In the genomic region with DNA sequence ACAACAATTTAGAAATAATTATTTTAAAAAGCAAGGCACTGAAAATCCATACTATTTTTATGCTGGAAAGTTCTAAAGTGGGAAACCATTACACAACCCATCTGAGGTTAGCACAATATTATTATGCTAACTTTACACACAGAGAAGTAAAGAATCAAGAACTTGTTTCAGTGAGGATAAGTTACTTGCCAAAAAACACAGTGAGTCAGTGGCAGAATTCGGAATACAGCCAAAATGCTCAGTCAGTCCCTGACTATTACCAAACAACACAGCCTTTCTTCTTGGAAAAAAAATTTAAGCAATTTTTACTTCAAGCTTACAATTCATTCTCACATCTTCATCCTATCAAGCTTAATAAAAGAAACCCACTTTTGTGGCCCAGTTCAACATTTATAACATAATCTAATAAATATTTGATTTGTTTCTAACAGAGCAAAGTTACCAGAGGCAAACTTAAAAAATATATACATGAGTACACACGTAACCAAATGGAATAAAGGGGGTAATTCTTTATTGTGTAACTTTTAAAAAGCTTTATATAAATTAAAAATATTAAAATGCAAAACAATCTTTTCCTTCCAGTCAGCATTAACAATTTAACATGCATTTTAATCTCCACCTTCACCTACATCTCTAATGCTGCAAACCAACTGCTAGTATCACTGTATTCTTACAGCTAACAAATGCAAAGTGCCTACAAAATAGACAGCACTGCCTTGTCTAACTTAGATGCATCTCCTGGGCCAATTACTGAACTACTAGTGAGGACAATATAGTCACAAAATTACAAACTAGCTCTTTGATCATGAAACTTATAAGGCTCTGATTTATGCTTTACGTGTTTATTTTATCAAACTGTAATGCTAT, we compare ENCODE assay signal across 9 cellular contexts. TPM values are rescaled to one million over a fixed set of nuclear protein-coding genes. Genes with fewer than 3 reads are reported as not detected.
DNase-seq lines count a peak whose midpoint lies in the region; ATAC-seq and TF ChIP-seq lines count a peak whose summit lies in the region.
"Had no signal": no experiment of that assay in that cellular context is flagged by ENCODE, and none has a peak within 500 bp of the region (broad histone marks: within the 10 kb centered on the region; RNA-seq: fewer than 3 reads in every experiment).

No MANE protein-coding gene starts in this region.

- H3K9me3 ChIP-seq in PC-9 (ENCODE audit: insufficient read depth, low read depth) = no peaks in the 10 kb centered on the region

- DNase-seq in CD14-positive monocyte (ENCODE audit: low spot score) (peak; percentile 45), PC-9 (peak; percentile 23 to 65), epithelial cell of prostate (ENCODE audit: low read depth, low spot score) (peak; percentile 62), non-pigmented ciliary epithelial cell (ENCODE audit: low read depth) (peak; percentile 88), progenitor cell of endocrine pancreas (ENCODE audit: low spot score, unreplicated experiment) (no peak), NCI-H2196 (lab: John Stamatoyannopoulos, UW; ENCODE audit: unreplicated experiment) (no peak), NCI-H748 treated with DMSO at 0.1 percent for 48 hours (lab: John Stamatoyannopoulos, UW) (no peak)
- DNase-seq: naive B cell had no signal

- intact Hi-C loops in CD14-positive monocyte (cut with micrococcal nuclease) (loop anchor here in 1 of 2 donors (10.0 kb wide), 1 partner anchor 50 kb away; the partner anchor contains the start of gene CCDC88A), PC-9 (cut with micrococcal nuclease; ENCODE audit: unreplicated experiment) (no loop called here)

- no peaks in the 10 kb centered on the region for H3K79me2 ChIP-seq in PC-9 (ENCODE audit: low read depth)

- H3K4me1 Mint-ChIP-seq in CD14-positive monocyte = peaks cover 13% of the 10 kb centered on the region
- no peaks in the 10 kb centered on the region for H3K4me1 Mint-ChIP-seq in progenitor cell of endocrine pancreas (ENCODE audit: low read depth)

- H3K27ac ChIP-seq in PC-9 (no peak overlapping the region), epithelial cell of prostate (no peak overlapping the region)

- H3K36me3 Mint-ChIP-seq in CD14-positive monocyte (peaks cover 27 to 42% of the 10 kb centered on the region in 2 donors), progenitor cell of endocrine pancreas (ENCODE audit: insufficient read depth) (no peaks in the 10 kb centered on the region)
- H3K36me3 Mint-ChIP-seq: naive B cell had no signal

- no TSS peak for BruUV-seq in PC-9 (replicated peaks; lab: Mats Ljungman, UMichigan)

- no peaks in the 10 kb centered on the region for H4K20me1 ChIP-seq in PC-9 (ENCODE audit: insufficient read depth)

- H3K4me2 ChIP-seq in PC-9 = no peak overlapping the region

- CTCF ChIA-PET in PC-9 (lab: Charles Lee) = interaction anchor here (0.8 kb wide), 1 partner anchor 80 kb away, joined by 3 read pairs; no protein-coding TSS in a partner anchor

- H3K4me1 ChIP-seq in PC-9 (replicated peaks; ENCODE audit: insufficient read depth) = peaks cover 6% of the 10 kb centered on the region; the same call in 1 of the 2 replicates

- H3K4me3 Mint-ChIP-seq in CD14-positive monocyte = no peak overlapping the region
- H3K4me3 Mint-ChIP-seq in progenitor cell of endocrine pancreas (ENCODE audit: low read depth) = no peak overlapping the region
- H3K4me3 Mint-ChIP-seq: naive B cell had no signal

- no peaks in the 10 kb centered on the region for H3F3A ChIP-seq in PC-9 (ENCODE audit: insufficient read depth, low read depth)

- no peak overlapping the region for H3K4me3 ChIP-seq in PC-9

- no peaks in the 10 kb centered on the region for H3K9me2 ChIP-seq in PC-9 (ENCODE audit: insufficient read depth)

- H3K27ac Mint-ChIP-seq in CD14-positive monocyte (peak overlapping the region in 5 of 7 donors; percentile 2 to 82 (median 68)), progenitor cell of endocrine pancreas (no peak overlapping the region)
- H3K27ac Mint-ChIP-seq: naive B cell had no signal

- H3K27me3 Mint-ChIP-seq in CD14-positive monocyte (ENCODE audit: low read depth in 3 of 3) = no peaks in the 10 kb centered on the region
- no peaks in the 10 kb centered on the region for H3K27me3 Mint-ChIP-seq in progenitor cell of endocrine pancreas
- H3K27me3 Mint-ChIP-seq: naive B cell had no signal

- POLR2A ChIA-PET in PC-9 (lab: Charles Lee; ENCODE audit: unreplicated experiment) = interaction anchor here (0.6 kb wide), 1 partner anchor 128 kb away, joined by 3 read pairs; no protein-coding TSS in a partner anchor

- ATAC-seq in HG02588 (IDR thresholded peaks at IDR 0.05; ENCODE audit: unreplicated experiment) = no peak

- H3K27me3 ChIP-seq in PC-9 (ENCODE audit: insufficient read depth, low read depth) = no peaks in the 10 kb centered on the region

- no peaks in the 10 kb centered on the region for H3K36me3 ChIP-seq in PC-9 (ENCODE audit: low read depth)

- H3K9me3 Mint-ChIP-seq in CD14-positive monocyte (no peaks in the 10 kb centered on the region), progenitor cell of endocrine pancreas (ENCODE audit: low read depth) (no peaks in the 10 kb centered on the region)
- H3K9me3 Mint-ChIP-seq: naive B cell had no signal

- H2AFZ ChIP-seq in PC-9 = no peak overlapping the region

- TF ChIP-seq CTCF in CD14-positive monocyte (IDR thresholded peaks at IDR 0.05) (no peak), PC-9 (conservative IDR thresholded peaks at IDR 0.05) (no peak), progenitor cell of endocrine pancreas (IDR thresholded peaks at IDR 0.05; ENCODE audit: unreplicated experiment) (no peak)

RNA-seq across cellular contexts. Expression of gene CCDC88A, which starts 55.2 kb away (rescaled TPM):
- polyA plus RNA-seq in CD14-positive monocyte = 10 to 100 TPM in 1 of 2 donors, 1 to 10 TPM in 1; 9.9 to 17.9 TPM
- total RNA-seq in PC-9 (2021) = 12.0 and 12.3 TPM in 2 replicates
- total RNA-seq in progenitor cell of endocrine pancreas = 77.1 and 81.1 TPM in 2 replicates

Comparison
In these comparisons a context has a peak if more than half of its experiments do, and no peak if none do; other contexts are left out.
1. DNase-seq: peak in CD14-positive monocyte (single experiment), PC-9 (2 of 2), epithelial cell of prostate (single experiment) and non-pigmented ciliary epithelial cell (single experiment); none in progenitor cell of endocrine pancreas (single experiment), NCI-H2196 (single experiment) and NCI-H748 treated with DMSO at 0.1 percent for 48 hours (single experiment).